Comparison of ENCODE assay signal across 8 cellular contexts in genomic region chr15:68277131-68277604, GRCh38. TPM values are rescaled to one million over a fixed set of nuclear protein-coding genes. Genes with fewer than 3 reads are reported as not detected.
DNase-seq lines count a peak whose midpoint lies in the region; ATAC-seq and TF ChIP-seq lines count a peak whose summit lies in the region.

No MANE protein-coding gene starts in this region.

- ATAC-seq in HG03025 (IDR thresholded peaks at IDR 0.05; ENCODE audit: low FRiP score, unreplicated experiment) (peak; percentile 4), mucosa of descending colon (peak; percentile 22), aorta (ENCODE audit: low FRiP score) (peak; percentile 44), GM21786 (IDR thresholded peaks at IDR 0.05; ENCODE audit: unreplicated experiment) (no peak)

- intact Hi-C loops in mucosa of descending colon (cut with DNase I, micrococcal nuclease) (no loop called here), aorta (cut with DNase I) (no loop called here)

- peak overlapping the region; percentile 73 for H3K9ac ChIP-seq in endocrine pancreas (ENCODE audit: control insufficient read depth, insufficient read depth, low read length)

- H3K36me3 ChIP-seq in endocrine pancreas (ENCODE audit: control insufficient read depth, insufficient read depth, low read length), result no peaks in the 10 kb centered on the region
- H3K36me3 ChIP-seq in mucosa of descending colon (ENCODE audit: low read depth), result no peaks in the 10 kb centered on the region
- no peaks in the 10 kb centered on the region for H3K36me3 ChIP-seq in aorta (ENCODE audit: control insufficient read depth in 1 of 2, insufficient read depth in 2 of 2, low read length in 1 of 2)

- H3K9me3 ChIP-seq in endocrine pancreas (ENCODE audit: control insufficient read depth, low read length) (no peaks in the 10 kb centered on the region), mucosa of descending colon (no peaks in the 10 kb centered on the region), aorta (ENCODE audit: control insufficient read depth, low read length) (no peaks in the 10 kb centered on the region)

- 0 to 1% methylated on average over 25 of the region's 25 CpGs for WGBS in aorta, 2 donors

- H3K4me3 ChIP-seq in endocrine pancreas (ENCODE audit: control insufficient read depth, insufficient read depth, low read length) (peak overlapping the region; percentile 66), mucosa of descending colon (peak overlapping the region; percentile 94), aorta (ENCODE audit: low read length in 2 of 2) (peak overlapping the region; percentile 46 to 84)

- peak; percentile 84 for DNase-seq in NCI-H82 (lab: John Stamatoyannopoulos, UW)
- DNase-seq in NCI-H82 treated with DMSO at 0.1 percent for 48 hours (lab: John Stamatoyannopoulos, UW; ENCODE audit: unreplicated experiment), result no peak
- peak; percentile 51 for DNase-seq in SHP77 treated with DMSO at 0.1 percent for 48 hours (lab: John Stamatoyannopoulos, UW)
- DNase-seq in mucosa of descending colon, result peak in 1 of 3 donors; percentile 51
- DNase-seq in aorta, result peak in 1 of 2 donors; percentile 69

- H3K4me1 ChIP-seq in endocrine pancreas (ENCODE audit: control insufficient read depth, insufficient read depth, low read length) (peaks cover 11% of the 10 kb centered on the region), mucosa of descending colon (ENCODE audit: low read depth) (peaks cover 32% of the 10 kb centered on the region), aorta (ENCODE audit: control insufficient read depth in 1 of 2, insufficient read depth in 2 of 2, low read length in 2 of 2) (peaks cover 6 to 10% of the 10 kb centered on the region in 2 donors)

- no peak for TF ChIP-seq CTCF in mucosa of descending colon (IDR thresholded peaks at IDR 0.05)

- H3K27me3 ChIP-seq in endocrine pancreas (ENCODE audit: control insufficient read depth, insufficient read depth, low read length) (no peaks in the 10 kb centered on the region), aorta (ENCODE audit: control insufficient read depth in 1 of 2, insufficient read depth in 2 of 2, low read length in 1 of 2) (no peaks in the 10 kb centered on the region)

- H3K27ac ChIP-seq in aorta (ENCODE audit: low read depth in 1 of 2, low read length in 2 of 2), result peak overlapping the region; percentile 34 to 97

RNA-seq across cellular contexts. Expression of gene FEM1B, which starts 0.4 kb away (rescaled TPM):
- 10 to 100 TPM; 50.4 to 65.3 (median 65.3) TPM for total RNA-seq in mucosa of descending colon
- 10 to 100 TPM; 76.0 to 96.3 TPM for total RNA-seq in aorta
- 10 to 100 TPM; 11.3 to 14.2 TPM for polyA plus RNA-seq in aorta

RNA-seq across cellular contexts. Expression of gene CLN6, which starts 47.6 kb away (rescaled TPM):
- total RNA-seq in mucosa of descending colon (10 to 100 TPM; 20.1 to 39.2 (median 31.0) TPM), aorta (10 to 100 TPM; 11.3 to 16.8 TPM)
- polyA plus RNA-seq in aorta, result 1 to 10 TPM; 5.3 to 8.2 TPM
